11 cellular contexts compared by ENCODE assay signal in the genomic region with DNA sequence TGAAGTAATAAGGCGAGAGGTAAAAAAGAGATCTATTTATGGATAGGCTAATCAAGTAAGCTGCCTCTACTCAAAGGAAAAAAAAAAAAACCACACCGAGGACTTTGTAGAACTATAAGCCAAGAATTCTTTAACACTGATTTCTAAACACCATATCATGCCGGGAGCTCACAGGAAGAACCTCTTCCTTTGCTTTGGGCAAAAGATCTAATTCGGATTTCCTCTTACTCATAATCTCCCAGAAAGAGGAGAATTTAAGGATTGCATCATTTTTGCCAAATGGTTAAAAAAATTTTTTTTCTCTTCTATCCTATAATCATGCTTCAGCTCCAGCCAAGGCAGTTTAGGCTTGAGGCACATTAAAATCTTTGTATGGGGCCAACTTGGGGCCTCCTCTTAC.
DNase-seq lines count a peak whose midpoint lies in the region; TF ChIP-seq lines count a peak whose summit lies in the region.
"Had no signal": no experiment of that assay in that cellular context is flagged by ENCODE, and none has a peak within 500 bp of the region (broad histone marks: within the 10 kb centered on the region; RNA-seq: fewer than 3 reads in every experiment).

No MANE protein-coding gene starts in this region.

- no peak overlapping the region for H2AFZ ChIP-seq in H9 (ENCODE audit: low read length)

- H3K79me1 ChIP-seq in H9 (ENCODE audit: insufficient read depth, low read depth, low read length, poor library complexity, severe bottlenecking): no peaks in the 10 kb centered on the region

- no peak overlapping the region for H2BK5ac ChIP-seq in H9 (ENCODE audit: insufficient read length, low read length)

- no peaks in the 10 kb centered on the region for H3K36me3 ChIP-seq in ovary
- H3K36me3 ChIP-seq: neutrophil had no signal

- no peak overlapping the region for H4K5ac ChIP-seq in H9 (ENCODE audit: insufficient read length, low read depth, low read length)

- H3K9me3 Mint-ChIP-seq in H9: no peaks in the 10 kb centered on the region
- no peaks in the 10 kb centered on the region for H3K9me3 Mint-ChIP-seq in activated naive CD8-positive, alpha-beta T cell (ENCODE audit: low read depth)

- H3K27ac Mint-ChIP-seq in H9: peak overlapping the region; percentile 6 to 32 (median 19); a peak in 4 of 7 replicates
- H3K27ac Mint-ChIP-seq in activated naive CD8-positive, alpha-beta T cell: peak overlapping the region; percentile 36

- H3K9me3 ChIP-seq in H9 (ENCODE audit: control insufficient read depth, low read depth, low read length): no peaks in the 10 kb centered on the region
- H3K9me3 ChIP-seq in ovary: no peaks in the 10 kb centered on the region
- H3K9me3 ChIP-seq: neutrophil had no signal

- H2BK12ac ChIP-seq in H9 (ENCODE audit: insufficient read length, low read depth, low read length): no peak overlapping the region

- H2BK15ac ChIP-seq in H9 (ENCODE audit: low read depth, low read length): no peak overlapping the region

- CTCF ChIA-PET in AG04449 (lab: Yijun Ruan, JAX): interaction anchor here (1.0 to 1.8 kb wide), 3 partner anchors 9 to 45 kb away, joined by 3 to 4 read pairs (median 3); no protein-coding TSS in a partner anchor

- H3K27me3 ChIP-seq in H9 (ENCODE audit: insufficient read depth, low read length) (no peaks in the 10 kb centered on the region), ovary (no peaks in the 10 kb centered on the region)
- H3K27me3 ChIP-seq: neutrophil had no signal

- no peaks in the 10 kb centered on the region for H3K23me2 ChIP-seq in H9 (ENCODE audit: insufficient read length, low read depth, low read length, poor library complexity, severe bottlenecking)

- no peak overlapping the region for H3K23ac ChIP-seq in H9 (ENCODE audit: insufficient read length, low read depth, low read length)

- no peaks in the 10 kb centered on the region for H4K20me1 ChIP-seq in H9 (ENCODE audit: control insufficient read depth, insufficient read depth, insufficient read length)

- no peak overlapping the region for H3K14ac ChIP-seq in H9 (ENCODE audit: insufficient read depth, low read length)

- no CpG with 5 or more reads among the region's 4 CpGs for WGBS in H9 (ENCODE audit: extremely low coverage, insufficient read length, low lambda C conversion rate)
- 49 to 60% (median 55%) methylated on average over 4 of the region's 4 CpGs for WGBS in ovary, 3 donors

- in situ Hi-C loops in ACHN (cut with HindIII; ENCODE audit: low pct_ligation_motif_present, low pct_unique_long_range_greater_than_20kb, low sequenced_read_pairs): no loop called here

- no peaks in the 10 kb centered on the region for H3K27me3 Mint-ChIP-seq in H9 (ENCODE audit: low read depth)
- no peaks in the 10 kb centered on the region for H3K27me3 Mint-ChIP-seq in activated naive CD8-positive, alpha-beta T cell

- no peak for TF ChIP-seq CTCF in AG04449 (IDR thresholded peaks at IDR 0.05; ENCODE audit: insufficient read depth, low read length, missing control alignments)
- no peak for TF ChIP-seq CTCF in H9 (conservative IDR thresholded peaks at IDR 0.05)
- no peak for TF ChIP-seq CTCF in ovary (IDR thresholded peaks at IDR 0.05)

- H3K4me3 ChIP-seq in AG04449 (ENCODE audit: low read depth, low read length) (no peak overlapping the region), ovary (no peak overlapping the region)

- peaks cover 37 to 53% of the 10 kb centered on the region in 2 experiments for H3K4me1 Mint-ChIP-seq in H9
- H3K4me1 Mint-ChIP-seq in activated naive CD8-positive, alpha-beta T cell (ENCODE audit: low read depth): peaks cover 26% of the 10 kb centered on the region

- no peaks in the 10 kb centered on the region for H3K79me2 ChIP-seq in H9 (ENCODE audit: insufficient read depth, low read length)

- intact Hi-C loops in ovary (cut with DNase I): no loop called here

- POLR2A ChIA-PET in AG04449 (lab: Yijun Ruan, JAX): interaction anchor here (0.7 kb wide), 1 partner anchor 72 kb away, joined by 3 read pairs; no protein-coding TSS in a partner anchor

- no peak overlapping the region; a peak in 1 of 5 replicates for H3K4me3 Mint-ChIP-seq in H9
- H3K4me3 Mint-ChIP-seq in activated naive CD8-positive, alpha-beta T cell: no peak overlapping the region

- H3K56ac ChIP-seq in H9 (ENCODE audit: insufficient read length, low read depth, low read length): no peak overlapping the region

- peak; percentile 70 for DNase-seq in AG04449 (ENCODE audit: low read depth, low spot score)
- no peak for DNase-seq in H9
- DNase-seq in fibroblast of the conjunctiva (ENCODE audit: low read depth): peak; percentile 58
- no peak for DNase-seq in NCI-H1930 (lab: John Stamatoyannopoulos, UW)
- DNase-seq in SHP77 treated with DMSO at 0.1 percent for 48 hours (lab: John Stamatoyannopoulos, UW): no peak
- no peak for DNase-seq in ovary
- no peak for DNase-seq in ACHN
- DNase-seq: NCI-H526 treated with DMSO at 0.1 percent for 48 hours; stimulated activated naive CD4-positive, alpha-beta T cell treated with Interleukin-2 at 50 U/mL for 16 hours had no signal

- TF ChIP-seq EP300 in ovary (IDR thresholded peaks at IDR 0.05): no peak

- H3K36me3 Mint-ChIP-seq in H9 (ENCODE audit: insufficient read depth in 1 of 3, low read depth in 3 of 3): peaks cover 41 to 69% (median 50%) of the 10 kb centered on the region in 3 experiments
- peaks cover 16% of the 10 kb centered on the region for H3K36me3 Mint-ChIP-seq in activated naive CD8-positive, alpha-beta T cell

- no peak overlapping the region for H2AK5ac ChIP-seq in H9 (ENCODE audit: insufficient read length, low read length)

- no peak for TF ChIP-seq POLR2A in ovary (IDR thresholded peaks at IDR 0.05)

- no peak overlapping the region for H2BK120ac ChIP-seq in H9 (ENCODE audit: low read depth, low read length, poor library complexity, severe bottlenecking)

- H3K4ac ChIP-seq in H9 (ENCODE audit: low read depth, low read length): no peak overlapping the region

- H2BK20ac ChIP-seq in H9 (ENCODE audit: low read depth, low read length, poor library complexity, severe bottlenecking): no peak overlapping the region

- H3K27ac ChIP-seq in H9 (ENCODE audit: insufficient read length, low read depth, low read length) (no peak overlapping the region), ovary (no peak overlapping the region)
- H3K27ac ChIP-seq: neutrophil had no signal

- H4K8ac ChIP-seq in H9 (replicated peaks; ENCODE audit: insufficient read length, low read depth, low read length): no peak overlapping the region

- no peak overlapping the region for H4K91ac ChIP-seq in H9 (ENCODE audit: insufficient read length, low read depth, low read length)

- no peak overlapping the region for H3K9ac ChIP-seq in H9 (ENCODE audit: extremely low read depth, insufficient read length, low read length)

- H3K18ac ChIP-seq in H9 (ENCODE audit: insufficient read length, low read depth, low read length): no peak overlapping the region

- peaks cover 3% of the 10 kb centered on the region; the same call in 1 of the 2 replicates for H3K4me1 ChIP-seq in H9 (ENCODE audit: insufficient read depth, low read length)
- no peaks in the 10 kb centered on the region for H3K4me1 ChIP-seq in ovary (ENCODE audit: insufficient read depth)

- no peak overlapping the region for H3K4me2 ChIP-seq in H9 (ENCODE audit: insufficient read depth, insufficient read length, low read length)

- H3T11ph ChIP-seq in H9 (ENCODE audit: low read length): no peak overlapping the region

Comparison
In these comparisons a context has a peak if more than half of its experiments do, and no peak if none do; other contexts are left out.
1. DNase-seq: peak in AG04449 (single experiment) and fibroblast of the conjunctiva (single experiment); none in H9 (single experiment), NCI-H1930 (0 of 2), SHP77 treated with DMSO at 0.1 percent for 48 hours (single experiment), ovary (0 of 5) and ACHN (single experiment).